ENCODE assay signal across 1 cellular context in the genomic region with DNA sequence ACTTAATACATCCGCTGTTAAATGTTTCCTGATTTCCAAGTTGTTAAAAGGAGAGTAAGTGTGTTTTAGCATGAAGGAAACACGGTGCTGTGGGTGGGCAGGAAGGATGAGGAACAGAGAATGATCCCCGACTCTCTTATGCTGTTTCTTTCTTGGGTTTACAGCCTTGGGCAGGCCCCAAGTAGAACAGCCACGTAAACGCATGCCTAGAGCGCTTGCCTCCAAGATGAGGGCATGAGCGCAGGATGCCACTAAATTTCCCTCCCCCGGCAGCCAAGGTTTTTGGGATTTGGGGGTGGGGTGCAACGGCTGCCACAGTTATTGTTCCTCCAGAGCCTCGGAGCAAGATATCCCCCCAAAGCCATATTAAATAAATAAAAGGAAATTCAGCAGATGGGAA.
TF ChIP-seq lines count a peak whose summit lies in the region.

No MANE protein-coding gene starts in this region.

TF ChIP-seq in SK-N-SH, 30 proteins besides CTCF, POLR2A, EP300 and RAD21:
- TF ChIP-seq SIN3A (IDR thresholded peaks at IDR 0.05; ENCODE audit: borderline replicate concordance, low read depth, low read length) = no peak
- no peak for TF ChIP-seq MXI1 (IDR thresholded peaks at IDR 0.05; ENCODE audit: low read depth, low read length)
- no peak for TF ChIP-seq NFIC (IDR thresholded peaks at IDR 0.05; ENCODE audit: borderline replicate concordance)
- no peak for TF ChIP-seq GABPA (IDR thresholded peaks at IDR 0.05; ENCODE audit: low read depth)
- TF ChIP-seq, protein P1, sequence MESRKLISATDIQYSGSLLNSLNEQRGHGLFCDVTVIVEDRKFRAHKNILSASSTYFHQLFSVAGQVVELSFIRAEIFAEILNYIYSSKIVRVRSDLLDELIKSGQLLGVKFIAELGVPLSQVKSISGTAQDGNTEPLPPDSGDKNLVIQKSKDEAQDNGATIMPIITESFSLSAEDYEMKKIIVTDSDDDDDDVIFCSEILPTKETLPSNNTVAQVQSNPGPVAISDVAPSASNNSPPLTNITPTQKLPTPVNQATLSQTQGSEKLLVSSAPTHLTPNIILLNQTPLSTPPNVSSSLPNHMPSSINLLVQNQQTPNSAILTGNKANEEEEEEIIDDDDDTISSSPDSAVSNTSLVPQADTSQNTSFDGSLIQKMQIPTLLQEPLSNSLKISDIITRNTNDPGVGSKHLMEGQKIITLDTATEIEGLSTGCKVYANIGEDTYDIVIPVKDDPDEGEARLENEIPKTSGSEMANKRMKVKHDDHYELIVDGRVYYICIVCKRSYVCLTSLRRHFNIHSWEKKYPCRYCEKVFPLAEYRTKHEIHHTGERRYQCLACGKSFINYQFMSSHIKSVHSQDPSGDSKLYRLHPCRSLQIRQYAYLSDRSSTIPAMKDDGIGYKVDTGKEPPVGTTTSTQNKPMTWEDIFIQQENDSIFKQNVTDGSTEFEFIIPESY (IDR thresholded peaks at IDR 0.05; ENCODE audit: borderline replicate concordance, low read depth) = no peak
- TF ChIP-seq, protein P2, sequence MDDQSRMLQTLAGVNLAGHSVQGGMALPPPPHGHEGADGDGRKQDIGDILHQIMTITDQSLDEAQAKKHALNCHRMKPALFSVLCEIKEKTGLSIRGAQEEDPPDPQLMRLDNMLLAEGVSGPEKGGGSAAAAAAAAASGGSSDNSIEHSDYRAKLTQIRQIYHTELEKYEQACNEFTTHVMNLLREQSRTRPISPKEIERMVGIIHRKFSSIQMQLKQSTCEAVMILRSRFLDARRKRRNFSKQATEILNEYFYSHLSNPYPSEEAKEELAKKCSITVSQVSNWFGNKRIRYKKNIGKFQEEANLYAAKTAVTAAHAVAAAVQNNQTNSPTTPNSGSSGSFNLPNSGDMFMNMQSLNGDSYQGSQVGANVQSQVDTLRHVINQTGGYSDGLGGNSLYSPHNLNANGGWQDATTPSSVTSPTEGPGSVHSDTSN (IDR thresholded peaks at IDR 0.05) = no peak
- no peak for TF ChIP-seq TEAD4 (IDR thresholded peaks at IDR 0.05; ENCODE audit: borderline replicate concordance, insufficient read depth)
